In the genomic region with DNA sequence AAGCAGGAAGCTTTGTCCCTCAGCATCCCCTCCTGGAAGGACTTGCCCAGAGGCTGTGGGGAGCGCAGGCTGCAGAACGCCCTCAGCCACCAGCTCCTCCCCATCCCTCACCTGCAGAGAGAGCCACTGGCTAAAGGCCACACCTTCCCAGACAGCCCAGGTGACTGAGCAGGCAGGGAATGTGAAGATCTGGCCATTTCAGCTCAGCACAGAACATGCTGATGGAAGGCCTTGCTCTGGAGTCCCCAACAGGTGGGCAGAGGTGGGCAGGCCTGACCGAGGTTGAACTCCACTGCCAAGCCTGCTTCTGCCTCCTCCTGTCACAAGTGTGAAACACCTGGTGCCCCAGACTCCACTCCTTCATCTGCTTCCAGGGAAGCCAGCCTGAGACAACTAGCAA, we compare ENCODE assay signal across 1 cellular context.
TF ChIP-seq lines count a peak whose summit lies in the region.

No MANE protein-coding gene starts in this region.

TF ChIP-seq in GM23338, 12 proteins besides CTCF, POLR2A, EP300 and RAD21 (continued from another document):
- TF ChIP-seq ETS1 (IDR thresholded peaks at IDR 0.05) (no peak), EZH2phosphoT487 (IDR thresholded peaks at IDR 0.05; ENCODE audit: unreplicated experiment) (no peak)
- TF ChIP-seq, protein P1, sequence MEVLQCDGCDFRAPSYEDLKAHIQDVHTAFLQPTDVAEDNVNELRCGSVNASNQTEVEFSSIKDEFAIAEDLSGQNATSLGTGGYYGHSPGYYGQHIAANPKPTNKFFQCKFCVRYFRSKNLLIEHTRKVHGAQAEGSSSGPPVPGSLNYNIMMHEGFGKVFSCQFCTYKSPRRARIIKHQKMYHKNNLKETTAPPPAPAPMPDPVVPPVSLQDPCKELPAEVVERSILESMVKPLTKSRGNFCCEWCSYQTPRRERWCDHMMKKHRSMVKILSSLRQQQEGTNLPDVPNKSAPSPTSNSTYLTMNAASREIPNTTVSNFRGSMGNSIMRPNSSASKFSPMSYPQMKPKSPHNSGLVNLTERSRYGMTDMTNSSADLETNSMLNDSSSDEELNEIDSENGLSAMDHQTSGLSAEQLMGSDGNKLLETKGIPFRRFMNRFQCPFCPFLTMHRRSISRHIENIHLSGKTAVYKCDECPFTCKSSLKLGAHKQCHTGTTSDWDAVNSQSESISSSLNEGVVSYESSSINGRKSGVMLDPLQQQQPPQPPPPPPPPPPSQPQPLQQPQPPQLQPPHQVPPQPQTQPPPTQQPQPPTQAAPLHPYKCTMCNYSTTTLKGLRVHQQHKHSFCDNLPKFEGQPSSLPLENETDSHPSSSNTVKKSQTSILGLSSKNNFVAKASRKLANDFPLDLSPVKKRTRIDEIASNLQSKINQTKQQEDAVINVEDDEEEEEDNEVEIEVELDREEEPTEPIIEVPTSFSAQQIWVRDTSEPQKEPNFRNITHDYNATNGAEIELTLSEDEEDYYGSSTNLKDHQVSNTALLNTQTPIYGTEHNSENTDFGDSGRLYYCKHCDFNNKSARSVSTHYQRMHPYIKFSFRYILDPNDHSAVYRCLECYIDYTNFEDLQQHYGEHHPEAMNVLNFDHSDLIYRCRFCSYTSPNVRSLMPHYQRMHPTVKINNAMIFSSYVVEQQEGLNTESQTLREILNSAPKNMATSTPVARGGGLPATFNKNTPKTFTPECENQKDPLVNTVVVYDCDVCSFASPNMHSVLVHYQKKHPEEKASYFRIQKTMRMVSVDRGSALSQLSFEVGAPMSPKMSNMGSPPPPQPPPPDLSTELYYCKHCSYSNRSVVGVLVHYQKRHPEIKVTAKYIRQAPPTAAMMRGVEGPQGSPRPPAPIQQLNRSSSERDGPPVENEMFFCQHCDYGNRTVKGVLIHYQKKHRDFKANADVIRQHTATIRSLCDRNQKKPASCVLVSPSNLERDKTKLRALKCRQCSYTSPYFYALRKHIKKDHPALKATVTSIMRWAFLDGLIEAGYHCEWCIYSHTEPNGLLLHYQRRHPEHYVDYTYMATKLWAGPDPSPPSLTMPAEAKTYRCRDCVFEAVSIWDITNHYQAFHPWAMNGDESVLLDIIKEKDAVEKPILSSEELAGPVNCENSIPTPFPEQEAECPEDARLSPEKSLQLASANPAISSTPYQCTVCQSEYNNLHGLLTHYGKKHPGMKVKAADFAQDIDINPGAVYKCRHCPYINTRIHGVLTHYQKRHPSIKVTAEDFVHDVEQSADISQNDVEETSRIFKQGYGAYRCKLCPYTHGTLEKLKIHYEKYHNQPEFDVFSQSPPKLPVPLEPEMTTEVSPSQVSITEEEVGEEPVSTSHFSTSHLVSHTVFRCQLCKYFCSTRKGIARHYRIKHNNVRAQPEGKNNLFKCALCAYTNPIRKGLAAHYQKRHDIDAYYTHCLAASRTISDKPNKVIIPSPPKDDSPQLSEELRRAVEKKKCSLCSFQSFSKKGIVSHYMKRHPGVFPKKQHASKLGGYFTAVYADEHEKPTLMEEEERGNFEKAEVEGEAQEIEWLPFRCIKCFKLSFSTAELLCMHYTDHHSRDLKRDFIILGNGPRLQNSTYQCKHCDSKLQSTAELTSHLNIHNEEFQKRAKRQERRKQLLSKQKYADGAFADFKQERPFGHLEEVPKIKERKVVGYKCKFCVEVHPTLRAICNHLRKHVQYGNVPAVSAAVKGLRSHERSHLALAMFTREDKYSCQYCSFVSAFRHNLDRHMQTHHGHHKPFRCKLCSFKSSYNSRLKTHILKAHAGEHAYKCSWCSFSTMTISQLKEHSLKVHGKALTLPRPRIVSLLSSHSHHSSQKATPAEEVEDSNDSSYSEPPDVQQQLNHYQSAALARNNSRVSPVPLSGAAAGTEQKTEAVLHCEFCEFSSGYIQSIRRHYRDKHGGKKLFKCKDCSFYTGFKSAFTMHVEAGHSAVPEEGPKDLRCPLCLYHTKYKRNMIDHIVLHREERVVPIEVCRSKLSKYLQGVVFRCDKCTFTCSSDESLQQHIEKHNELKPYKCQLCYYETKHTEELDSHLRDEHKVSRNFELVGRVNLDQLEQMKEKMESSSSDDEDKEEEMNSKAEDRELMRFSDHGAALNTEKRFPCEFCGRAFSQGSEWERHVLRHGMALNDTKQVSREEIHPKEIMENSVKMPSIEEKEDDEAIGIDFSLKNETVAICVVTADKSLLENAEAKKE (CRISPR knock-in tag; IDR thresholded peaks at IDR 0.05), result no peak
TF ChIP-seq in GM23338: peak in this region for 0.
